In genomic region chr9:86187121-86187520, GRCh38 we compare ENCODE assay signal across 1 cellular context.
A peak's percentile ranks its signal among the peaks of the same experiment; 100 is the strongest.
TF ChIP-seq lines count a peak whose summit lies in the region.

No MANE protein-coding gene starts in this region.

TF ChIP-seq in GM23338, 12 proteins besides CTCF, POLR2A, EP300 and RAD21 (continued from another document):
- TF ChIP-seq ZNF462 (CRISPR knock-in tag; IDR thresholded peaks at IDR 0.05), result peak; percentile 94
